In genomic region chr17:69500911-69501429, GRCh38 we compare ENCODE assay signal across 10 cellular contexts.
DNase-seq lines count a peak whose midpoint lies in the region; ATAC-seq, FAIRE-seq and TF ChIP-seq lines count a peak whose summit lies in the region.
"Had no signal": no experiment of that assay in that cellular context is flagged by ENCODE, and none has a peak within 500 bp of the region (broad histone marks: within the 10 kb centered on the region; RNA-seq: fewer than 3 reads in every experiment).

No MANE protein-coding gene starts in this region.

- FAIRE-seq in islet of Langerhans (lab: Jason Lieb, UNC) = peak; percentile 17
- FAIRE-seq: TTC549 had no signal

- ATAC-seq in WTC11 = no peak

- H3K36me3 Mint-ChIP-seq in WTC11 = no peaks in the 10 kb centered on the region

- no peaks in the 10 kb centered on the region for H3K9me3 Mint-ChIP-seq in WTC11
- H3K9me3 Mint-ChIP-seq: activated T-cell treated with anti-CD3 and anti-CD28 coated beads, Interleukin-2, amount 50 U/mL, for 72 hours had no signal

- no peak overlapping the region for H3K4me3 Mint-ChIP-seq in WTC11
- H3K4me3 Mint-ChIP-seq: activated T-cell treated with anti-CD3 and anti-CD28 coated beads, Interleukin-2, amount 50 U/mL, for 72 hours had no signal

- no peak for TF ChIP-seq CTCF in WTC11 (IDR thresholded peaks at IDR 0.05)

- H3K4me1 Mint-ChIP-seq in WTC11 = peaks cover 81% of the 10 kb centered on the region

- H3K27ac Mint-ChIP-seq in WTC11 = peak overlapping the region; percentile 98; the same call in 1 of the 2 replicates
- H3K27ac Mint-ChIP-seq: activated T-cell treated with anti-CD3 and anti-CD28 coated beads, Interleukin-2, amount 50 U/mL, for 72 hours had no signal

- DNase-seq in DMS153 treated with DMSO at 0.1 percent for 48 hours (lab: John Stamatoyannopoulos, UW; ENCODE audit: unreplicated experiment) (peak; percentile 51), DMS153 (lab: John Stamatoyannopoulos, UW) (no peak), WTC11 (ENCODE audit: low spot score) (no peak), superior temporal gyrus (ENCODE audit: extremely low spot score) (peak; percentile 28), NCI-H1417 treated with DMSO at 0.1 percent for 48 hours (lab: John Stamatoyannopoulos, UW) (no peak), NCI-H2227 (lab: John Stamatoyannopoulos, UW; ENCODE audit: unreplicated experiment) (no peak), HK-2 (ENCODE audit: unreplicated experiment) (no peak)
- DNase-seq: activated T-cell treated with anti-CD3 and anti-CD28 coated beads, Interleukin-2, amount 50 U/mL, for 72 hours had no signal

- no peaks in the 10 kb centered on the region for H3K27me3 Mint-ChIP-seq in WTC11 (ENCODE audit: low read depth)

- CTCF ChIA-PET in WTC11 (lab: Charles Lee) = interaction anchor here (1.0 kb wide), 2 partner anchors 22 to 89 kb away, joined by 3 to 4 read pairs; no protein-coding TSS in a partner anchor

- POLR2A ChIA-PET in WTC11 (lab: Charles Lee) = interaction anchor here (0.7 to 1.0 kb wide), 2 partner anchors 9 to 558 kb away, joined by 3 read pairs; no protein-coding TSS in a partner anchor

TF ChIP-seq in WTC11, 78 proteins besides CTCF, POLR2A, EP300 and RAD21:
- TF ChIP-seq STAT6 (CRISPR knock-in tag; conservative IDR thresholded peaks at IDR 0.05; ENCODE audit: low read depth) = no peak
- TF ChIP-seq ATF6 (CRISPR knock-in tag; IDR thresholded peaks at IDR 0.05) = no peak
- TF ChIP-seq ZNF425 (CRISPR knock-in tag; conservative IDR thresholded peaks at IDR 0.05) = no peak
- TF ChIP-seq ZNF219 (CRISPR knock-in tag; IDR thresholded peaks at IDR 0.05; ENCODE audit: borderline replicate concordance) = no peak
- TF ChIP-seq FOXP1 (CRISPR knock-in tag; IDR thresholded peaks at IDR 0.05; ENCODE audit: borderline replicate concordance) = no peak
- no peak for TF ChIP-seq GABPB1 (CRISPR knock-in tag; IDR thresholded peaks at IDR 0.05)

Comparison
In these comparisons a context has a peak if more than half of its experiments do, and no peak if none do; other contexts are left out.
1. DNase-seq: peak in DMS153 treated with DMSO at 0.1 percent for 48 hours (single experiment) and superior temporal gyrus (single experiment); none in DMS153 (single experiment), WTC11 (single experiment), NCI-H1417 treated with DMSO at 0.1 percent for 48 hours (single experiment), NCI-H2227 (single experiment) and HK-2 (single experiment).